Comparison of ENCODE assay signal across 1 cellular context in the genomic region with DNA sequence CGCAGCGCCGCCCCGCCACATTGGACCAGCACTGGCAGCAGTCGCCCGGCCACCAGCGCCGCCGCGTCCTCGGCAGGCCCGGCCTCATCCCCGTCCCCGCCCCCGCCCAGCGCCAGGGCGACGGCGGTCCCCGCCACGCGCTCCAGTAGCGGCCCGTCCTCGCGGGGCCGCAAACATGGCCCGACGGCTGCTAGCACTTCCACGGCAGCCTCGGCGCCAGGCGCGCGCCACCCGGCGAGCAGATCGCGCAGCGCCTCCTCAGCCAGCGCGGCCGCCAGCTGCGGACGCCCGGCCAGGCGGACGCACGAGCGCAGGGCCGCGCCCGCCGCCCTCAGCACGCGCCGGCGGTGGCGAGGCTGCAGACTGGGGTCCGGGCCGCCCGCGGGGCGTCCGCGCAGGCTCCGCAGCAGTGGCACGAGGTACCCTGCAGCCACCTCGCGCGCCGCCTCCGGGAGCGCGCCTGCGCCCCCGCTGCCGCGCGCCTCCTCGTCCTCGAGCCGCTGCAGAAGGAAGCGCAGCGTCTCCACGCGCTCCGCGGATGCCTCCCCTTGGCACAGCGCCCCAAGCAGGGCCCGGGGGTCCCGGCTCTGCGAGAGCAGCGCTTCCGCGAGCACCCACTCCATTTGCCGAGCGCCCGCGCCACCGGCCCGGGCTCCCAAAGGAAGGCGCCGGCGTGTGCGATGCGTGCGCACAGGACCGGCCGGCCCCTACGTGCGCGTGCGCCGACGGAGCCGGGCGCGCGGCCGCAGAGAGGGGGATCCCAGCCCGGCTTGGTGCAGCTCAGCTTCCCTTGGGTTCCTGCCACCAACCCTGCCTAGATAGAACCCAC.
TF ChIP-seq lines count a peak whose summit lies in the region.

A gene with protein sequence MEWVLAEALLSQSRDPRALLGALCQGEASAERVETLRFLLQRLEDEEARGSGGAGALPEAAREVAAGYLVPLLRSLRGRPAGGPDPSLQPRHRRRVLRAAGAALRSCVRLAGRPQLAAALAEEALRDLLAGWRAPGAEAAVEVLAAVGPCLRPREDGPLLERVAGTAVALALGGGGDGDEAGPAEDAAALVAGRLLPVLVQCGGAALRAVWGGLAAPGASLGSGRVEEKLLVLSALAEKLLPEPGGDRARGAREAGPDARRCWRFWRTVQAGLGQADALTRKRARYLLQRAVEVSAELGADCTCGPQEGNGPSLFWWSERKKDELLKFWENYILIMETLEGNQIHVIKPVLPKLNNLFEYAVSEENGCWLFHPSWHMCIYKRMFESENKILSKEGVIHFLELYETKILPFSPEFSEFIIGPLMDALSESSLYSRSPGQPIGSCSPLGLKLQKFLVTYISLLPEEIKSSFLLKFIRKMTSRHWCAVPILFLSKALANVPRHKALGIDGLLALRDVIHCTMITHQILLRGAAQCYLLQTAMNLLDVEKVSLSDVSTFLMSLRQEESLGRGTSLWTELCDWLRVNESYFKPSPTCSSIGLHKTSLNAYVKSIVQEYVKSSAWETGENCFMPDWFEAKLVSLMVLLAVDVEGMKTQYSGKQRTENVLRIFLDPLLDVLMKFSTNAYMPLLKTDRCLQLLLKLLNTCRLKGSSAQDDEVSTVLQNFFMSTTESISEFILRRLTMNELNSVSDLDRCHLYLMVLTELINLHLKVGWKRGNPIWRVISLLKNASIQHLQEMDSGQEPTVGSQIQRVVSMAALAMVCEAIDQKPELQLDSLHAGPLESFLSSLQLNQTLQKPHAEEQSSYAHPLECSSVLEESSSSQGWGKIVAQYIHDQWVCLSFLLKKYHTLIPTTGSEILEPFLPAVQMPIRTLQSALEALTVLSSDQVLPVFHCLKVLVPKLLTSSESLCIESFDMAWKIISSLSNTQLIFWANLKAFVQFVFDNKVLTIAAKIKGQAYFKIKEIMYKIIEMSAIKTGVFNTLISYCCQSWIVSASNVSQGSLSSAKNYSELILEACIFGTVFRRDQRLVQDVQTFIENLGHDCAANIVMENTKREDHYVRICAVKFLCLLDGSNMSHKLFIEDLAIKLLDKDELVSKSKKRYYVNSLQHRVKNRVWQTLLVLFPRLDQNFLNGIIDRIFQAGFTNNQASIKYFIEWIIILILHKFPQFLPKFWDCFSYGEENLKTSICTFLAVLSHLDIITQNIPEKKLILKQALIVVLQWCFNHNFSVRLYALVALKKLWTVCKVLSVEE (N-terminal part only) (minus strand): TSS at position 699 of the 829 bp plus-strand sequence. CDS start 76 bp downstream, at position 623.

TF ChIP-seq in Ishikawa, 13 proteins besides CTCF, POLR2A, EP300 and RAD21:
- TF ChIP-seq, protein P1, sequence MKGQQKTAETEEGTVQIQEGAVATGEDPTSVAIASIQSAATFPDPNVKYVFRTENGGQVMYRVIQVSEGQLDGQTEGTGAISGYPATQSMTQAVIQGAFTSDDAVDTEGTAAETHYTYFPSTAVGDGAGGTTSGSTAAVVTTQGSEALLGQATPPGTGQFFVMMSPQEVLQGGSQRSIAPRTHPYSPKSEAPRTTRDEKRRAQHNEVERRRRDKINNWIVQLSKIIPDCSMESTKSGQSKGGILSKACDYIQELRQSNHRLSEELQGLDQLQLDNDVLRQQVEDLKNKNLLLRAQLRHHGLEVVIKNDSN (IDR thresholded peaks at IDR 0.05): no peak
- TF ChIP-seq TEAD4 (IDR thresholded peaks at IDR 0.05) (0 out of 2 replicates have a peak, but pooled peaks have one; percentile 7), EGR1 (IDR thresholded peaks at IDR 0.05) (no peak; the same call in 1 of the 2 replicates), ZBTB7A (IDR thresholded peaks at IDR 0.05; ENCODE audit: low read depth) (0 out of 2 replicates have a peak, but pooled peaks have one; percentile 38), NFIC (IDR thresholded peaks at IDR 0.05) (0 out of 2 replicates have a peak, but pooled peaks have one; percentile 7), CEBPB (IDR thresholded peaks at IDR 0.05) (no peak), YY1 (IDR thresholded peaks at IDR 0.05; ENCODE audit: low read depth) (no peak), FOXM1 (IDR thresholded peaks at IDR 0.05; ENCODE audit: borderline replicate concordance, low read depth) (no peak), TAF1 (IDR thresholded peaks at IDR 0.05; ENCODE audit: low read depth) (peak; percentile 43; the same call in 1 of the 2 replicates)
- TF ChIP-seq, protein P2, sequence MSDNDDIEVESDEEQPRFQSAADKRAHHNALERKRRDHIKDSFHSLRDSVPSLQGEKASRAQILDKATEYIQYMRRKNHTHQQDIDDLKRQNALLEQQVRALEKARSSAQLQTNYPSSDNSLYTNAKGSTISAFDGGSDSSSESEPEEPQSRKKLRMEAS (IDR thresholded peaks at IDR 0.05): peak; percentile 72
TF ChIP-seq in Ishikawa: peak in this region for 5.
